In genomic region chr5:17219006-17219422, GRCh38 we compare ENCODE assay signal across 8 cellular contexts. TPM values are rescaled to one million over a fixed set of nuclear protein-coding genes. Genes with fewer than 3 reads are reported as not detected.
A peak's percentile ranks its signal among the peaks of the same experiment; 100 is the strongest.
DNase-seq lines count a peak whose midpoint lies in the region; ATAC-seq and TF ChIP-seq lines count a peak whose summit lies in the region.

No MANE protein-coding gene starts in this region.

- TF ChIP-seq CTCF in CD14-positive monocyte (IDR thresholded peaks at IDR 0.05), result no peak
- TF ChIP-seq CTCF in NB4 (IDR thresholded peaks at IDR 0.05; ENCODE audit: low read depth, low read length), result no peak
- no peak for TF ChIP-seq CTCF in mammary epithelial cell (conservative IDR thresholded peaks at IDR 0.05 in 1 of 2, IDR thresholded peaks at IDR 0.05 in 1 of 2; ENCODE audit: extremely low read depth in 1 of 2, insufficient read depth in 1 of 2, low read depth in 1 of 2, low read length in 2 of 2)

- peak overlapping the region; percentile 93 for H2AFZ ChIP-seq in mammary epithelial cell (ENCODE audit: low read depth, low read length)

- no peaks in the 10 kb centered on the region for H3K9me3 ChIP-seq in mammary epithelial cell (replicated peaks; ENCODE audit: insufficient read depth, low read length)

- dilution Hi-C loops in mammary epithelial cell (cut with HindIII; ENCODE audit: low sequenced_read_pairs), result loop anchor here (25.0 kb wide), 1 partner anchor 1068 kb away; no protein-coding TSS in a partner anchor

- H3K9me3 Mint-ChIP-seq in CD14-positive monocyte (no peaks in the 10 kb centered on the region), memory B cell (no peaks in the 10 kb centered on the region)

- peak overlapping the region; percentile 89 for H3K4me3 ChIP-seq in NB4 (ENCODE audit: low read depth, low read length)
- H3K4me3 ChIP-seq in mammary epithelial cell (replicated peaks in 1 of 3; ENCODE audit: insufficient read depth in 1 of 3, low read depth in 2 of 3, low read length in 3 of 3), result peak overlapping the region; percentile 67 to 99 (median 98)
- H3K4me3 ChIP-seq in urinary bladder (ENCODE audit: low read depth, low read length), result peak overlapping the region; percentile 78

- no peak for TF ChIP-seq POLR2A in NB4 (IDR thresholded peaks at IDR 0.05; ENCODE audit: extremely low read depth, insufficient read length)

- peaks cover 0 to 4% (median 3%) of the 10 kb centered on the region in 3 donors for H3K27me3 Mint-ChIP-seq in CD14-positive monocyte (ENCODE audit: low read depth in 3 of 3)
- H3K27me3 Mint-ChIP-seq in memory B cell, result no peaks in the 10 kb centered on the region

- no peaks in the 10 kb centered on the region for H4K20me1 ChIP-seq in mammary epithelial cell (ENCODE audit: insufficient read depth, low read length)

- ATAC-seq in GM19395 (IDR thresholded peaks at IDR 0.05; ENCODE audit: unreplicated experiment) (peak; percentile 26), memory B cell (ENCODE audit: low read depth) (no peak)

- H3K4me1 ChIP-seq in mammary epithelial cell (ENCODE audit: insufficient read depth, low read length) (peaks cover 28% of the 10 kb centered on the region), urinary bladder (ENCODE audit: insufficient read depth) (no peaks in the 10 kb centered on the region)

- H3K9ac ChIP-seq in mammary epithelial cell (ENCODE audit: insufficient read depth, low read length), result peak overlapping the region; percentile 77

- peak overlapping the region; percentile 93 to 94 for H3K4me3 Mint-ChIP-seq in CD14-positive monocyte
- H3K4me3 Mint-ChIP-seq in memory B cell, result peak overlapping the region; percentile 94

- peak overlapping the region; percentile 82 for H3K4me2 ChIP-seq in mammary epithelial cell (ENCODE audit: insufficient read depth, low read depth, low read length)

- no peaks in the 10 kb centered on the region for H3K27me3 ChIP-seq in mammary epithelial cell (ENCODE audit: insufficient read depth, low read length)

- DNase-seq in CD14-positive monocyte (ENCODE audit: low spot score) (no peak), NB4 (ENCODE audit: low read depth) (no peak), mammary epithelial cell (peak; percentile 32), memory B cell (ENCODE audit: low spot score in 2 of 2) (peak in 1 of 2 donors; percentile 29), SIG-M5 (lab: John Stamatoyannopoulos, UW) (no peak), NCI-H2171 treated with DMSO at 0.1 percent for 48 hours (lab: John Stamatoyannopoulos, UW) (no peak)

- in situ Hi-C loops in mammary epithelial cell (cut with MboI; ENCODE audit: low sequenced_read_pairs in 2 of 2), result loop anchor here (10.0 to 25.0 kb wide), 4 partner anchors 818 to 1076 kb away; no protein-coding TSS in a partner anchor

- H3K27ac Mint-ChIP-seq in CD14-positive monocyte (peak overlapping the region in 6 of 7 donors; percentile 71 to 87 (median 80)), memory B cell (peak overlapping the region; percentile 99)

- intact Hi-C loops in CD14-positive monocyte (cut with micrococcal nuclease), result loop anchor here in 1 of 2 donors (5.0 kb wide), 2 partner anchors 38 to 83 kb away; no protein-coding TSS in a partner anchor
- intact Hi-C loops in mammary epithelial cell (cut with micrococcal nuclease), result loop anchor here (5.0 to 10.0 kb wide), 5 partner anchors 188 to 736 kb away; no protein-coding TSS in a partner anchor

- no TSS peak for BruUV-seq in mammary epithelial cell (replicated peaks; lab: Mats Ljungman, UMichigan)

- CTCF ChIA-PET in mammary epithelial cell (lab: Charles Lee; ENCODE audit: low non-redundant PET), result no interaction called here

- H3K36me3 ChIP-seq in mammary epithelial cell (ENCODE audit: insufficient read depth, low read length), result no peaks in the 10 kb centered on the region
- H3K36me3 ChIP-seq in urinary bladder (ENCODE audit: insufficient read depth), result no peaks in the 10 kb centered on the region

- H3K79me2 ChIP-seq in mammary epithelial cell (ENCODE audit: insufficient read depth, low read length), result peaks cover 63% of the 10 kb centered on the region

- peaks cover 43% of the 10 kb centered on the region for H3K4me1 Mint-ChIP-seq in CD14-positive monocyte
- H3K4me1 Mint-ChIP-seq in memory B cell, result peaks cover 45% of the 10 kb centered on the region

- H3K27ac ChIP-seq in mammary epithelial cell (ENCODE audit: insufficient read depth, low read depth, low read length) (peak overlapping the region; percentile 76), urinary bladder (ENCODE audit: low read depth) (no peak overlapping the region)

- 19% methylated on average over 12 of the region's 20 CpGs for WGBS in mammary epithelial cell (ENCODE audit: low coverage, missing lambda C conversion rate)
- 13% methylated on average over 20 of the region's 20 CpGs for WGBS in urinary bladder

- H3K36me3 Mint-ChIP-seq in CD14-positive monocyte (peaks cover 10 to 11% of the 10 kb centered on the region in 2 donors), memory B cell (peaks cover 4% of the 10 kb centered on the region)

RNA-seq across cellular contexts. Expression of gene BASP1, which starts 1.6 kb away (rescaled TPM):
- polyA plus RNA-seq in CD14-positive monocyte, result 10 to 100 TPM; 36.6 to 61.6 TPM
- 10 to 100 TPM; 27.0 to 76.6 TPM for total RNA-seq in mammary epithelial cell
- 60.4 TPM for polyA plus RNA-seq in mammary epithelial cell
- polyA minus RNA-seq in mammary epithelial cell, result 15.7 TPM
- total RNA-seq in urinary bladder, result 41.0 TPM
- 40.8 TPM for polyA plus RNA-seq in urinary bladder
